ENCODE assay signal across 8 cellular contexts in genomic region chr5:172451771-172452197, GRCh38. TPM values are rescaled to one million over a fixed set of nuclear protein-coding genes. Genes with fewer than 3 reads are reported as not detected.
A peak's percentile ranks its signal among the peaks of the same experiment; 100 is the strongest.
DNase-seq lines count a peak whose midpoint lies in the region; ATAC-seq and TF ChIP-seq lines count a peak whose summit lies in the region.

No MANE protein-coding gene starts in this region.

- in situ Hi-C loops in gastrocnemius medialis (cut with MboI; ENCODE audit: low sequenced_read_pairs in 4 of 4): loop anchor here in 2 of 4 donors (25.0 kb wide), 1 partner anchor 486 kb away; no protein-coding TSS in a partner anchor

- H3K27ac ChIP-seq in GM23338 (ENCODE audit: low read depth) (peak overlapping the region; percentile 73; the same call in 1 of the 2 replicates), gastrocnemius medialis (peak overlapping the region; percentile 18 to 74 (median 65))

- peak; percentile 32 for DNase-seq in GM23338 (ENCODE audit: low spot score)
- DNase-seq in fibroblast of the conjunctiva (ENCODE audit: low read depth): peak; percentile 47
- peak in 1 of 2 donors; percentile 52 for DNase-seq in gastrocnemius medialis
- no peak for DNase-seq in NCI-H2029 treated with DMSO at 0.1 percent for 48 hours (lab: John Stamatoyannopoulos, UW)

- H3K27me3 Mint-ChIP-seq in GM23338 (ENCODE audit: insufficient read depth, low read depth, poor library complexity): peaks cover 16% of the 10 kb centered on the region

- H3K4me1 ChIP-seq in GM23338 (ENCODE audit: insufficient read depth) (peaks cover 39% of the 10 kb centered on the region), gastrocnemius medialis (peaks cover 6 to 7% of the 10 kb centered on the region in 2 donors)

- H4K20me1 ChIP-seq in GM23338 (replicated peaks; ENCODE audit: insufficient read depth): peaks cover 52% of the 10 kb centered on the region

- ATAC-seq in GM23338 (no peak), SK-N-SH treated with all-trans-retinoic acid at 6 μM for 48 hours (0 out of 3 replicates have a peak, but pooled peaks have one; percentile 8), gastrocnemius medialis (peak; percentile 37 to 41), GM18867 (IDR thresholded peaks at IDR 0.05; ENCODE audit: unreplicated experiment) (no peak), HG03108 (IDR thresholded peaks at IDR 0.05; ENCODE audit: unreplicated experiment) (no peak), HG03469 (IDR thresholded peaks at IDR 0.05; ENCODE audit: unreplicated experiment) (no peak)

- H3K4me3 ChIP-seq in GM23338 (no peak overlapping the region), gastrocnemius medialis (peak overlapping the region in 1 of 4 donors; percentile 74)

- peak overlapping the region; percentile 89; the same call in 1 of the 3 replicates for H3K4me3 Mint-ChIP-seq in GM23338

- peaks cover 10% of the 10 kb centered on the region; the same call in 1 of the 2 replicates for H3F3A ChIP-seq in GM23338 (replicated peaks; ENCODE audit: low read depth)

- peaks cover 64% of the 10 kb centered on the region for H3K79me2 ChIP-seq in GM23338 (replicated peaks; ENCODE audit: insufficient read depth)

- H3K36me3 ChIP-seq in GM23338 (ENCODE audit: insufficient read depth) (0 out of 2 replicates have a peak, but pooled peaks cover 7% of the 10 kb centered on the region), gastrocnemius medialis (no peaks in the 10 kb centered on the region)

- H3K9me2 ChIP-seq in GM23338 (ENCODE audit: insufficient read depth): no peaks in the 10 kb centered on the region

- TF ChIP-seq POLR2A in gastrocnemius medialis (IDR thresholded peaks at IDR 0.05): peak in 1 of 2 donors; percentile 23

- H3K9me3 ChIP-seq in gastrocnemius medialis: no peaks in the 10 kb centered on the region

- peak overlapping the region; percentile 30; the same call in 1 of the 2 replicates for H3K27ac Mint-ChIP-seq in GM23338

- no peaks in the 10 kb centered on the region for H3K27me3 ChIP-seq in GM23338 (ENCODE audit: insufficient read depth)
- H3K27me3 ChIP-seq in gastrocnemius medialis: no peaks in the 10 kb centered on the region

- intact Hi-C loops in gastrocnemius medialis (cut with DNase I; ENCODE audit: low total_unique reads): loop anchor here (5.0 to 10.0 kb wide), 2 partner anchors 49 to 137 kb away; no protein-coding TSS in a partner anchor

- no peak overlapping the region for H2AFZ ChIP-seq in GM23338

- peaks cover 71% of the 10 kb centered on the region for H3K4me1 Mint-ChIP-seq in GM23338

- TF ChIP-seq CTCF in GM23338 (conservative IDR thresholded peaks at IDR 0.05; ENCODE audit: low read depth in 2 of 2) (no peak), gastrocnemius medialis (IDR thresholded peaks at IDR 0.05 in 4 of 5, conservative IDR thresholded peaks at IDR 0.05 in 1 of 5) (no peak)

- H3K4me2 ChIP-seq in GM23338: 0 out of 2 replicates have a peak overlapping the region, but pooled peaks have one; percentile 27

- H3K36me3 Mint-ChIP-seq in GM23338 (ENCODE audit: low read depth): peaks cover 10% of the 10 kb centered on the region; the same call in 2 of the 3 replicates

- no peaks in the 10 kb centered on the region for H3K9me3 Mint-ChIP-seq in GM23338

TF ChIP-seq in GM23338, 12 proteins besides CTCF, POLR2A, EP300 and RAD21 (continues in another document):
- TF ChIP-seq REST (IDR thresholded peaks at IDR 0.05; ENCODE audit: unreplicated experiment) (no peak), POLR2AphosphoS5 (IDR thresholded peaks at IDR 0.05; ENCODE audit: low read depth) (no peak), JUNB (IDR thresholded peaks at IDR 0.05; ENCODE audit: unreplicated experiment) (no peak), ZNF331 (CRISPR knock-in tag; IDR thresholded peaks at IDR 0.05; ENCODE audit: low read depth) (no peak), EZH2 (IDR thresholded peaks at IDR 0.05; ENCODE audit: low read depth, unreplicated experiment) (no peak)

TF ChIP-seq in SK-N-SH treated with all-trans-retinoic acid at 6 μM for 48 hours, 23 proteins besides CTCF, POLR2A, EP300 and RAD21:
- no peak for TF ChIP-seq TCF4 (CRISPR knock-in tag; IDR thresholded peaks at IDR 0.05; ENCODE audit: borderline replicate concordance)
- TF ChIP-seq, protein P1, sequence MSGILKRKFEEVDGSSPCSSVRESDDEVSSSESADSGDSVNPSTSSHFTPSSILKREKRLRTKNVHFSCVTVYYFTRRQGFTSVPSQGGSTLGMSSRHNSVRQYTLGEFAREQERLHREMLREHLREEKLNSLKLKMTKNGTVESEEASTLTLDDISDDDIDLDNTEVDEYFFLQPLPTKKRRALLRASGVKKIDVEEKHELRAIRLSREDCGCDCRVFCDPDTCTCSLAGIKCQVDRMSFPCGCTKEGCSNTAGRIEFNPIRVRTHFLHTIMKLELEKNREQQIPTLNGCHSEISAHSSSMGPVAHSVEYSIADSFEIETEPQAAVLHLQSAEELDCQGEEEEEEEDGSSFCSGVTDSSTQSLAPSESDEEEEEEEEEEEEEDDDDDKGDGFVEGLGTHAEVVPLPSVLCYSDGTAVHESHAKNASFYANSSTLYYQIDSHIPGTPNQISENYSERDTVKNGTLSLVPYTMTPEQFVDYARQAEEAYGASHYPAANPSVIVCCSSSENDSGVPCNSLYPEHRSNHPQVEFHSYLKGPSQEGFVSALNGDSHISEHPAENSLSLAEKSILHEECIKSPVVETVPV (CRISPR knock-in tag; IDR thresholded peaks at IDR 0.05): no peak
- TF ChIP-seq TSHZ2 (CRISPR knock-in tag; IDR thresholded peaks at IDR 0.05): no peak
- TF ChIP-seq ZNF70 (CRISPR knock-in tag; IDR thresholded peaks at IDR 0.05): no peak
- no peak for TF ChIP-seq ARNTL (CRISPR knock-in tag; IDR thresholded peaks at IDR 0.05; ENCODE audit: borderline replicate concordance, low read depth)
- TF ChIP-seq RARB (CRISPR knock-in tag; IDR thresholded peaks at IDR 0.05): no peak
- no peak for TF ChIP-seq ZFP3 (CRISPR knock-in tag; IDR thresholded peaks at IDR 0.05)
- no peak for TF ChIP-seq ZNF565 (CRISPR knock-in tag; conservative IDR thresholded peaks at IDR 0.05; ENCODE audit: low read depth)
- no peak for TF ChIP-seq TOX (CRISPR knock-in tag; IDR thresholded peaks at IDR 0.05; ENCODE audit: borderline replicate concordance)
- no peak for TF ChIP-seq OSR1 (CRISPR knock-in tag; IDR thresholded peaks at IDR 0.05)
- no peak for TF ChIP-seq PATZ1 (CRISPR knock-in tag; IDR thresholded peaks at IDR 0.05; ENCODE audit: borderline replicate concordance)
- no peak for TF ChIP-seq ZFP30 (CRISPR knock-in tag; IDR thresholded peaks at IDR 0.05)
- TF ChIP-seq ZNF8 (CRISPR knock-in tag; IDR thresholded peaks at IDR 0.05): no peak

RNA-seq across cellular contexts. Expression of gene SH3PXD2B, which starts 2.5 kb away (rescaled TPM):
- total RNA-seq in GM23338 (2014; rRNA removed; shearing (Covaris generic)): 50.1 and 52.5 TPM in 2 replicates
- 40.2 and 48.0 TPM in 2 replicates for polyA plus RNA-seq in GM23338 (2016; fragmentation: Nextera tagmentation; extraction: Ambion mirVana)
- total RNA-seq in gastrocnemius medialis: 10 to 100 TPM in 1 of 4 donors, 1 to 10 TPM in 3; 2.7 to 10.2 (median 4.2) TPM

Comparison
In these comparisons a context has a peak if more than half of its experiments do, and no peak if none do; other contexts are left out.
1. ATAC-seq: peak in SK-N-SH treated with all-trans-retinoic acid at 6 μM for 48 hours (single experiment) and gastrocnemius medialis (2 of 2); none in GM23338 (single experiment), GM18867 (single experiment), HG03108 (single experiment) and HG03469 (single experiment).